ENCODE assay signal across 24 cellular contexts in genomic region chr12:70638639-70639349, GRCh38. TPM values are rescaled to one million over a fixed set of nuclear protein-coding genes. Genes with fewer than 3 reads are reported as not detected.
DNase-seq lines count a peak whose midpoint lies in the region; ATAC-seq, FAIRE-seq and TF ChIP-seq lines count a peak whose summit lies in the region.
"Had no signal": no experiment of that assay in that cellular context is flagged by ENCODE, and none has a peak within 500 bp of the region (broad histone marks: within the 10 kb centered on the region; RNA-seq: fewer than 3 reads in every experiment).

No MANE protein-coding gene starts in this region.

- 84% methylated on average over 1 of the region's 1 CpG for WGBS in SK-N-SH (ENCODE audit: low lambda C conversion rate)
- WGBS in thyroid gland, 2 donors, result 82 to 96% methylated on average over 1 of the region's 1 CpG

- no peaks in the 10 kb centered on the region for H3F3A ChIP-seq in SK-N-SH (replicated peaks; ENCODE audit: insufficient read depth)

- H2AFZ ChIP-seq in SK-N-SH (ENCODE audit: low read depth), result no peak overlapping the region
- H2AFZ ChIP-seq in endothelial cell of umbilical vein (ENCODE audit: low read depth, low read length), result no peak overlapping the region

- no peaks in the 10 kb centered on the region for H3K9me1 ChIP-seq in endothelial cell of umbilical vein (replicated peaks; ENCODE audit: control insufficient read depth, extremely low read depth, insufficient read depth, low read length)

- dilution Hi-C loops in endothelial cell of umbilical vein (cut with MboI; ENCODE audit: extremely low pct_ligation_motif_present, low sequenced_read_pairs), result no loop called here

- H3K27me3 ChIP-seq in SK-N-SH (ENCODE audit: insufficient read depth) (no peaks in the 10 kb centered on the region), endothelial cell of umbilical vein (ENCODE audit: control insufficient read depth in 2 of 2, insufficient read depth in 2 of 2, low read length in 2 of 2) (no peaks in the 10 kb centered on the region), thyroid gland (no peaks in the 10 kb centered on the region)
- H3K27me3 ChIP-seq: dorsolateral prefrontal cortex, pancreas, spleen, upper lobe of right lung had no signal

- no peak for ATAC-seq in left colon
- ATAC-seq: pancreas, Right ventricle myocardium inferior, upper lobe of right lung had no signal

- H3K4me1 ChIP-seq in SK-N-SH (ENCODE audit: control insufficient read depth in 1 of 2, insufficient read depth in 2 of 2, low read depth in 1 of 2, low read length in 1 of 2), result no peaks in the 10 kb centered on the region; a peak in 1 of 4 replicates
- H3K4me1 ChIP-seq in endothelial cell of umbilical vein (ENCODE audit: control insufficient read depth, extremely low read depth, insufficient read depth, low read length), result peaks cover 39% of the 10 kb centered on the region
- H3K4me1 ChIP-seq in thyroid gland, result no peaks in the 10 kb centered on the region
- H3K4me1 ChIP-seq: pancreas, upper lobe of right lung had no signal

- intact Hi-C loops in endothelial cell of umbilical vein (cut with micrococcal nuclease) (no loop called here), left colon (cut with DNase I, micrococcal nuclease) (no loop called here), thyroid gland (cut with DNase I) (no loop called here)

- TF ChIP-seq CTCF in SK-N-SH (IDR thresholded peaks at IDR 0.05) (no peak), endothelial cell of umbilical vein (IDR thresholded peaks at IDR 0.05; ENCODE audit: extremely low read depth in 1 of 2, insufficient read depth in 1 of 2, low read depth in 1 of 2, low read length in 2 of 2) (no peak), thyroid gland (IDR thresholded peaks at IDR 0.05) (no peak)

- no peak overlapping the region for H3K4me2 ChIP-seq in SK-N-SH
- H3K4me2 ChIP-seq in endothelial cell of umbilical vein (ENCODE audit: insufficient read depth, low read length), result peak overlapping the region; percentile 60

- no TSS peak for BruUV-seq in endothelial cell of umbilical vein (replicated peaks; lab: Mats Ljungman, UMichigan)

- H3K27ac ChIP-seq in SK-N-SH (ENCODE audit: low read depth in 2 of 2, low read length in 1 of 2) (no peak overlapping the region), endothelial cell of umbilical vein (ENCODE audit: insufficient read depth, low read depth, low read length) (peak overlapping the region; percentile 100), thyroid gland (no peak overlapping the region)
- H3K27ac ChIP-seq: dorsolateral prefrontal cortex, pancreas, upper lobe of right lung had no signal

- H4K20me1 ChIP-seq in SK-N-SH (ENCODE audit: insufficient read depth), result no peaks in the 10 kb centered on the region
- no peaks in the 10 kb centered on the region for H4K20me1 ChIP-seq in endothelial cell of umbilical vein (replicated peaks; ENCODE audit: control insufficient read depth, extremely low read depth, insufficient read depth, low read length)

- no peak for TF ChIP-seq RAD21 in SK-N-SH (IDR thresholded peaks at IDR 0.05; ENCODE audit: low read length)

- no peaks in the 10 kb centered on the region for H3K79me2 ChIP-seq in SK-N-SH (ENCODE audit: insufficient read depth)
- peaks cover 38% of the 10 kb centered on the region for H3K79me2 ChIP-seq in endothelial cell of umbilical vein (ENCODE audit: control insufficient read depth, insufficient read depth, low read length)

- H3K4me3 ChIP-seq in SK-N-SH (ENCODE audit: low read depth in 2 of 2, low read length in 1 of 2), result no peak overlapping the region
- H3K4me3 ChIP-seq in endothelial cell of umbilical vein (replicated peaks in 1 of 3; ENCODE audit: insufficient read depth in 1 of 3, low read depth in 1 of 3, low read length in 3 of 3), result no peak overlapping the region
- H3K4me3 ChIP-seq in thyroid gland (replicated peaks in 1 of 3), result no peak overlapping the region
- H3K4me3 ChIP-seq: dorsolateral prefrontal cortex, lung, pancreas, spleen, upper lobe of right lung had no signal

- CTCF ChIA-PET in SK-N-SH (lab: Yijun Ruan, JAX) (no interaction called here), endothelial cell of umbilical vein (lab: Charles Lee) (interaction anchor here (1.0 to 1.3 kb wide), 5 partner anchors 33 to 62 kb away, joined by 3 to 4 read pairs (median 3); no protein-coding TSS in a partner anchor)

- no peaks in the 10 kb centered on the region for H3K9me3 ChIP-seq in SK-N-SH
- H3K9me3 ChIP-seq in endothelial cell of umbilical vein (replicated peaks; ENCODE audit: control insufficient read depth, insufficient read depth, low read length), result no peaks in the 10 kb centered on the region
- H3K9me3 ChIP-seq in thyroid gland, result no peaks in the 10 kb centered on the region
- H3K9me3 ChIP-seq: pancreas, spleen, upper lobe of right lung had no signal

- no peaks in the 10 kb centered on the region for H3K9me2 ChIP-seq in SK-N-SH

- H3K9ac ChIP-seq in SK-N-SH, result no peak overlapping the region
- H3K9ac ChIP-seq in endothelial cell of umbilical vein (replicated peaks; ENCODE audit: extremely low read depth, insufficient read depth, low read length), result no peak overlapping the region

- DNase-seq in HT1080 (ENCODE audit: low read depth) (peak; percentile 72), SK-N-SH (no peak), endothelial cell of umbilical vein (ENCODE audit: low read depth, low spot score) (peak; percentile 54), left colon (no peak), HuH-7 (ENCODE audit: low spot score) (no peak), thyroid gland (no peak)
- DNase-seq in activated naive CD4-positive, alpha-beta T cell treated with anti-CD3 and anti-CD28 coated beads, Interleukin-2, amount 50 U/mL, for 16 hours, result no peak
- DNase-seq: activated CD4-positive, alpha-beta T cell treated with anti-CD3 and anti-CD28 coated beads, Interleukin-2, amount 10 ng/mL, durations not matched to agents 24 days and 14 days; activated gamma-delta T cell; activated T-cell treated with anti-CD3 and anti-CD28 coated beads, Interleukin-2, amount 50 U/mL, for 24 hours; CD4-positive, CD25-positive, alpha-beta regulatory T cell; cerebellar nuclear complex; dorsolateral prefrontal cortex; KBM-7; MM.1S; NCI-H1417 treated with DMSO at 0.1 percent for 48 hours; NCI-H2081 treated with DMSO at 0.1 percent for 48 hours; NCI-H774; pancreas; spleen; upper lobe of right lung had no signal

- no peak for TF ChIP-seq EP300 in SK-N-SH (IDR thresholded peaks at IDR 0.05; ENCODE audit: borderline replicate concordance in 1 of 2, low read depth in 1 of 2, low read length in 1 of 2)

- no peak for TF ChIP-seq POLR2A in endothelial cell of umbilical vein (IDR thresholded peaks at IDR 0.05; ENCODE audit: low read depth, low read length)
- no peak for TF ChIP-seq POLR2A in thyroid gland (IDR thresholded peaks at IDR 0.05)

- no peaks in the 10 kb centered on the region for H3K36me3 ChIP-seq in SK-N-SH (replicated peaks in 1 of 2; ENCODE audit: control insufficient read depth in 1 of 2, insufficient read depth in 2 of 2, low read length in 1 of 2)
- peaks cover 1 to 11% of the 10 kb centered on the region in 2 experiments for H3K36me3 ChIP-seq in endothelial cell of umbilical vein (ENCODE audit: control insufficient read depth in 2 of 2, extremely low read depth in 1 of 2, insufficient read depth in 2 of 2, low read length in 2 of 2)
- no peaks in the 10 kb centered on the region for H3K36me3 ChIP-seq in thyroid gland
- H3K36me3 ChIP-seq: pancreas, spleen, upper lobe of right lung had no signal

- POLR2A ChIA-PET in SK-N-SH (lab: Yijun Ruan, JAX) (no interaction called here), endothelial cell of umbilical vein (lab: Charles Lee) (interaction anchor here (1.2 kb wide), 1 partner anchor 33 kb away, joined by 4 read pairs; no protein-coding TSS in a partner anchor)

- no peak for FAIRE-seq in endothelial cell of umbilical vein (lab: Jason Lieb, UNC)
- FAIRE-seq: pancreas had no signal

TF ChIP-seq in SK-N-SH, 30 proteins besides CTCF, POLR2A, EP300 and RAD21 (continues in another document):
- TF ChIP-seq TCF12 (IDR thresholded peaks at IDR 0.05), result 0 out of 2 replicates have a peak, but pooled peaks have one; percentile 16
- TF ChIP-seq FOSL2 (IDR thresholded peaks at IDR 0.05; ENCODE audit: borderline replicate concordance, low read depth), result peak; percentile 25; the same call in 1 of the 2 replicates

TF ChIP-seq in endothelial cell of umbilical vein, 7 proteins besides CTCF, POLR2A, EP300 and RAD21:
- TF ChIP-seq GATA2 (IDR thresholded peaks at IDR 0.05; ENCODE audit: insufficient read depth, insufficient read length, low read depth, low read length) (peak; percentile 48), FOS (IDR thresholded peaks at IDR 0.05; ENCODE audit: borderline replicate concordance, insufficient read depth, low read length) (peak; percentile 89), EZH2 (IDR thresholded peaks at IDR 0.05; ENCODE audit: borderline replicate concordance, low read depth, low read length, severe bottlenecking) (no peak), JUN (IDR thresholded peaks at IDR 0.05; ENCODE audit: borderline replicate concordance, insufficient read depth, insufficient read length, low read depth) (peak; percentile 46), MAX (IDR thresholded peaks at IDR 0.05; ENCODE audit: insufficient read depth, insufficient read length) (no peak), MYC (IDR thresholded peaks at IDR 0.05; ENCODE audit: low read depth, low read length) (no peak), POLR2AphosphoS5 (IDR thresholded peaks at IDR 0.05; ENCODE audit: insufficient read depth, low read depth, low read length) (peak; percentile 28)

RNA-seq across cellular contexts. Expression of gene PTPRB, which starts 1.6 kb away (rescaled TPM):
- 0.77 and 0.87 TPM in 2 replicates for total RNA-seq in HT1080 (2014; rRNA removed; shearing (Covaris generic))
- polyA plus RNA-seq in HT1080 (2015; cell fraction: cytosol; rRNA removed), result 2.1 and 2.5 TPM in 2 replicates
- 4.6 and 5.6 TPM in 2 replicates for polyA plus RNA-seq in HT1080 (2015; cell fraction: nucleus; rRNA removed)
- polyA plus RNA-seq in SK-N-SH (2012; rRNA removed) (1.1 and 2.0 TPM in 2 replicates), endothelial cell of umbilical vein (64.1 and 66.4 TPM in 2 replicates)
- polyA plus RNA-seq in SK-N-SH (2012; cell fraction: cytosol; rRNA removed), result 1.2 and 1.4 TPM in 2 replicates
- 1.9 and 2.7 TPM in 2 replicates for polyA plus RNA-seq in SK-N-SH (2012; cell fraction: nucleus; rRNA removed)
- total RNA-seq in endothelial cell of umbilical vein (150 and 151 TPM in 2 replicates), left colon (10 to 100 TPM; 27.1 to 27.6 TPM), thyroid gland (10 to 100 TPM; 24.4 to 75.3 (median 36.2) TPM)
- polyA plus RNA-seq in endothelial cell of umbilical vein (2011; cell fraction: cytosol; rRNA removed), result 46.2 and 51.4 TPM in 2 replicates
- 231 and 235 TPM in 2 replicates for polyA plus RNA-seq in endothelial cell of umbilical vein (2011; cell fraction: nucleus; rRNA removed)
- 45.3 and 57.4 TPM in 2 replicates for polyA plus RNA-seq in endothelial cell of umbilical vein (2012)
- 454 and 506 TPM in 2 replicates for polyA minus RNA-seq in endothelial cell of umbilical vein
- 0.82 TPM for polyA minus RNA-seq in endothelial cell of umbilical vein (2011; cell fraction: cytosol; rRNA and poly(A)+ RNA removed)
- polyA minus RNA-seq in endothelial cell of umbilical vein (2011; cell fraction: nucleus; rRNA and poly(A)+ RNA removed), result 485 and 688 TPM in 2 replicates
- total RNA-seq: activated CD4-positive, alpha-beta T cell treated with anti-CD3 and anti-CD28 coated beads, Interleukin-2, amount 10 ng/mL, durations not matched to agents 24 days and 14 days; CD4-positive, CD25-positive, alpha-beta regulatory T cell; G401 had no signal
- polyA plus RNA-seq: CD4-positive, CD25-positive, alpha-beta regulatory T cell had no signal

Comparison
In these comparisons a context has a peak if more than half of its experiments do, and no peak if none do; other contexts are left out.
1. DNase-seq: peak in HT1080 (single experiment) and endothelial cell of umbilical vein (single experiment); none in SK-N-SH (single experiment), left colon (0 of 2), HuH-7 (single experiment), thyroid gland (0 of 2) and activated naive CD4-positive, alpha-beta T cell treated with anti-CD3 and anti-CD28 coated beads, Interleukin-2, amount 50 U/mL, for 16 hours (single experiment).
2. RNA of gene PTPRB, which starts 1.6 kb away (total RNA-seq): 150 to 151 TPM in endothelial cell of umbilical vein, 24.4 to 75.3 TPM in thyroid gland and 27.1 to 27.6 TPM in left colon; 0.77 to 0.87 TPM in HT1080; every median in the first group is over 10 times any median in the second.